In genomic region chr21:21921410-21922232, GRCh38 we compare ENCODE assay signal across 9 cellular contexts.
DNase-seq lines count a peak whose midpoint lies in the region; ATAC-seq and TF ChIP-seq lines count a peak whose summit lies in the region.
"Had no signal": no experiment of that assay in that cellular context is flagged by ENCODE, and none has a peak within 500 bp of the region (broad histone marks: within the 10 kb centered on the region; RNA-seq: fewer than 3 reads in every experiment).

No MANE protein-coding gene starts in this region.

- intact Hi-C loops in adrenal gland (cut with DNase I), result no loop called here

- no peak for TF ChIP-seq POLR2A in adrenal gland (IDR thresholded peaks at IDR 0.05)

- H2BK120ac ChIP-seq in mesendoderm (ENCODE audit: low read depth, low read length), result no peak overlapping the region

- no peak overlapping the region for H3K18ac ChIP-seq in mesendoderm (ENCODE audit: low read length)

- TF ChIP-seq CTCF in adrenal gland (IDR thresholded peaks at IDR 0.05), result peak; percentile 32 to 61 (median 45)

- no peak overlapping the region for H4K5ac ChIP-seq in mesendoderm (ENCODE audit: low read length)

- H2AK5ac ChIP-seq in mesendoderm (ENCODE audit: low read length), result no peak overlapping the region

- ATAC-seq in GM21528 (IDR thresholded peaks at IDR 0.05; ENCODE audit: low FRiP score, unreplicated experiment), result no peak
- ATAC-seq: activated naive CD4-positive, alpha-beta T cell treated with anti-CD3 and anti-CD28 coated beads, Interleukin-2, amount 50 U/mL, for 72 hours had no signal

- H3K27ac ChIP-seq in adrenal gland (no peak overlapping the region), mesendoderm (ENCODE audit: low read depth, low read length) (no peak overlapping the region)

- no peak overlapping the region for H3K56ac ChIP-seq in mesendoderm (ENCODE audit: low read length)

- 27 to 32% (median 29%) methylated on average over 6 of the region's 6 CpGs for WGBS in adrenal gland, 4 donors
- no CpG with 5 or more reads among the region's 6 CpGs for WGBS in mesendoderm (ENCODE audit: extremely low coverage, insufficient coverage, low lambda C conversion rate)

- H3K36me3 ChIP-seq in adrenal gland (replicated peaks in 1 of 2), result no peaks in the 10 kb centered on the region
- H3K36me3 ChIP-seq in mesendoderm (ENCODE audit: control insufficient read depth, insufficient read depth, low read length), result no peaks in the 10 kb centered on the region

- no peak overlapping the region for H3K23ac ChIP-seq in mesendoderm (ENCODE audit: low read length)

- in situ Hi-C loops in KBM-7 (cut with MboI; ENCODE audit: low pct_unique_long_range_greater_than_20kb, low sequenced_read_pairs), result no loop called here

- no peaks in the 10 kb centered on the region for H3K9me3 ChIP-seq in adrenal gland (replicated peaks in 1 of 3)

- H3K27me3 ChIP-seq in adrenal gland (no peaks in the 10 kb centered on the region), mesendoderm (ENCODE audit: insufficient read depth, low read length, poor library complexity) (no peaks in the 10 kb centered on the region)

- DNase-seq in DMS53 treated with DMSO at 0.1 percent for 48 hours (lab: John Stamatoyannopoulos, UW; ENCODE audit: unreplicated experiment) (peak; percentile 5), KBM-7 (peak; percentile 13), adrenal gland (peak in 1 of 7 donors; percentile 10), mesendoderm (peak; percentile 51), NCI-H187 treated with DMSO at 0.1 percent for 48 hours (lab: John Stamatoyannopoulos, UW) (no peak), HK-2 (ENCODE audit: unreplicated experiment) (no peak)
- no peak for DNase-seq in activated CD4-positive, alpha-beta T cell treated with anti-CD3 and anti-CD28 coated beads, Interleukin-2, amount 50 U/mL, for 48 hours

- H4K8ac ChIP-seq in mesendoderm (ENCODE audit: low read depth, low read length), result no peak overlapping the region

- no peak overlapping the region for H2BK5ac ChIP-seq in mesendoderm (ENCODE audit: low read length)

- no peaks in the 10 kb centered on the region for H3K79me1 ChIP-seq in mesendoderm (ENCODE audit: low read length)

- H3K4ac ChIP-seq in mesendoderm (ENCODE audit: low read depth, low read length), result no peak overlapping the region

- no peak overlapping the region for H3K9ac ChIP-seq in mesendoderm (ENCODE audit: low read length)

- H3K4me1 ChIP-seq in adrenal gland (replicated peaks in 1 of 2) (no peaks in the 10 kb centered on the region), mesendoderm (ENCODE audit: control insufficient read depth, low read depth, low read length) (no peaks in the 10 kb centered on the region)

- H3K4me3 ChIP-seq in adrenal gland (peak overlapping the region in 1 of 4 donors; percentile 17), mesendoderm (ENCODE audit: low read length) (no peak overlapping the region)

- H2BK15ac ChIP-seq in mesendoderm (replicated peaks; ENCODE audit: low read depth), result no peak overlapping the region

- no peaks in the 10 kb centered on the region for H3K79me2 ChIP-seq in mesendoderm (ENCODE audit: control insufficient read depth, insufficient read depth, low read length)

- no peak overlapping the region for H3K4me2 ChIP-seq in mesendoderm (ENCODE audit: low read length)

Comparison
In these comparisons a context has a peak if more than half of its experiments do, and no peak if none do; other contexts are left out.
1. DNase-seq: peak in DMS53 treated with DMSO at 0.1 percent for 48 hours (single experiment), KBM-7 (single experiment) and mesendoderm (single experiment); none in NCI-H187 treated with DMSO at 0.1 percent for 48 hours (single experiment), activated CD4-positive, alpha-beta T cell treated with anti-CD3 and anti-CD28 coated beads, Interleukin-2, amount 50 U/mL, for 48 hours (0 of 2) and HK-2 (single experiment).